In genomic region chr1:17212487-17213121, GRCh38 we compare ENCODE assay signal across 9 cellular contexts. TPM values are rescaled to one million over a fixed set of nuclear protein-coding genes. Genes with fewer than 3 reads are reported as not detected.
DNase-seq lines count a peak whose midpoint lies in the region; ATAC-seq lines count a peak whose summit lies in the region.
"Had no signal": no experiment of that assay in that cellular context is flagged by ENCODE, and none has a peak within 500 bp of the region (broad histone marks: within the 10 kb centered on the region; RNA-seq: fewer than 3 reads in every experiment).

No MANE protein-coding gene starts in this region.

- H3K79me2 ChIP-seq in mesendoderm (ENCODE audit: control insufficient read depth, insufficient read depth, low read length): no peaks in the 10 kb centered on the region

- H3K4ac ChIP-seq in mesendoderm (ENCODE audit: low read depth, low read length): no peak overlapping the region

- H4K5ac ChIP-seq in mesendoderm (ENCODE audit: low read length): no peak overlapping the region

- H2BK15ac ChIP-seq in mesendoderm (replicated peaks; ENCODE audit: low read depth): no peak overlapping the region

- 0 out of 2 replicates have a peak, but pooled peaks cover 4% of the 10 kb centered on the region for H3K9me3 ChIP-seq in SJCRH30 (replicated peaks)

- no peaks in the 10 kb centered on the region for H3K9me3 Mint-ChIP-seq in stimulated activated memory B cell treated with anti-CD40 and anti-IgM and Interleukin-4, amounts not matched to agents 10 μg/mL and 1 μg/mL and 100 μg/mL, for 72 hours
- H3K9me3 Mint-ChIP-seq: activated B cell treated with CpG ODN at 0.5 μM for 24 hours had no signal

- H3K27ac ChIP-seq in SJCRH30: no peak overlapping the region; the same call in 1 of the 2 replicates
- H3K27ac ChIP-seq in mesendoderm (ENCODE audit: low read depth, low read length): no peak overlapping the region

- H3K9ac ChIP-seq in mesendoderm (ENCODE audit: low read length): no peak overlapping the region

- peak overlapping the region; percentile 24 for H3K4me3 ChIP-seq in SJCRH30
- H3K4me3 ChIP-seq in mesendoderm (ENCODE audit: low read length): no peak overlapping the region

- H3K56ac ChIP-seq in mesendoderm (ENCODE audit: low read length): no peak overlapping the region

- H3K27me3 ChIP-seq in SJCRH30: no peaks in the 10 kb centered on the region
- H3K27me3 ChIP-seq in mesendoderm (ENCODE audit: insufficient read depth, low read length, poor library complexity): no peaks in the 10 kb centered on the region

- H3K4me3 Mint-ChIP-seq in stimulated activated memory B cell treated with anti-CD40 and anti-IgM and Interleukin-4, amounts not matched to agents 10 μg/mL and 1 μg/mL and 100 μg/mL, for 72 hours: peak overlapping the region; percentile 13
- H3K4me3 Mint-ChIP-seq: activated B cell treated with CpG ODN at 0.5 μM for 24 hours had no signal

- no peak overlapping the region for H3K18ac ChIP-seq in mesendoderm (ENCODE audit: low read length)

- no peak overlapping the region for H2AK5ac ChIP-seq in mesendoderm (ENCODE audit: low read length)

- H2BK120ac ChIP-seq in mesendoderm (ENCODE audit: low read depth, low read length): no peak overlapping the region

- no peak overlapping the region for H3K23ac ChIP-seq in mesendoderm (ENCODE audit: low read length)

- H3K79me1 ChIP-seq in mesendoderm (ENCODE audit: low read length): no peaks in the 10 kb centered on the region

- no peak overlapping the region for H2BK5ac ChIP-seq in mesendoderm (ENCODE audit: low read length)

- H3K36me3 ChIP-seq in SJCRH30 (no peaks in the 10 kb centered on the region), mesendoderm (ENCODE audit: control insufficient read depth, insufficient read depth, low read length) (no peaks in the 10 kb centered on the region)

- WGBS in mesendoderm (ENCODE audit: extremely low coverage, insufficient coverage, low lambda C conversion rate): no CpG with 5 or more reads among the region's 13 CpGs

- H3K27me3 Mint-ChIP-seq in stimulated activated memory B cell treated with anti-CD40 and anti-IgM and Interleukin-4, amounts not matched to agents 10 μg/mL and 1 μg/mL and 100 μg/mL, for 72 hours: peaks cover 43% of the 10 kb centered on the region

- H3K36me3 Mint-ChIP-seq in stimulated activated memory B cell treated with anti-CD40 and anti-IgM and Interleukin-4, amounts not matched to agents 10 μg/mL and 1 μg/mL and 100 μg/mL, for 72 hours: no peaks in the 10 kb centered on the region

- H4K8ac ChIP-seq in mesendoderm (ENCODE audit: low read depth, low read length): no peak overlapping the region

- peaks cover 66% of the 10 kb centered on the region for H3K4me1 Mint-ChIP-seq in stimulated activated memory B cell treated with anti-CD40 and anti-IgM and Interleukin-4, amounts not matched to agents 10 μg/mL and 1 μg/mL and 100 μg/mL, for 72 hours

- no peak overlapping the region for H3K4me2 ChIP-seq in mesendoderm (ENCODE audit: low read length)

- no peak overlapping the region for H3K27ac Mint-ChIP-seq in stimulated activated memory B cell treated with anti-CD40 and anti-IgM and Interleukin-4, amounts not matched to agents 10 μg/mL and 1 μg/mL and 100 μg/mL, for 72 hours
- H3K27ac Mint-ChIP-seq: activated B cell treated with CpG ODN at 0.5 μM for 24 hours had no signal

- no peak for ATAC-seq in stimulated activated memory B cell treated with anti-CD40 and anti-IgM and Interleukin-4, amounts not matched to agents 10 μg/mL and 1 μg/mL and 100 μg/mL, for 72 hours
- no peak for ATAC-seq in HG03432 (IDR thresholded peaks at IDR 0.05; ENCODE audit: unreplicated experiment)

- H3K4me1 ChIP-seq in SJCRH30 (peaks cover 40% of the 10 kb centered on the region), mesendoderm (ENCODE audit: control insufficient read depth, low read depth, low read length) (no peaks in the 10 kb centered on the region)

- peak; percentile 31 for DNase-seq in NCI-H1105 treated with DMSO at 0.1 percent for 48 hours (lab: John Stamatoyannopoulos, UW)
- DNase-seq in NCI-H1105 (lab: John Stamatoyannopoulos, UW): no peak
- DNase-seq in SJCRH30: peak; percentile 95
- DNase-seq in activated naive CD4-positive, alpha-beta T cell treated with anti-CD3 and anti-CD28 coated beads, Interleukin-2, amount 50 U/mL, for 16 hours: peak; percentile 69
- peak; percentile 49 for DNase-seq in mesendoderm
- no peak for DNase-seq in germinal center (ENCODE audit: low spot score)
- DNase-seq: activated B cell treated with CpG ODN at 0.5 μM for 24 hours had no signal

RNA-seq across cellular contexts. Expression of gene PADI1, which starts 7.7 kb away (rescaled TPM):
- total RNA-seq in SJCRH30 (2014; rRNA removed; shearing (Covaris generic)): 0.06 and 0.20 TPM in 2 replicates
- 0.11 TPM for polyA plus RNA-seq in mesendoderm (2013, experiment 1 of 2)
- 0.07 TPM for polyA plus RNA-seq in mesendoderm (2013, experiment 2 of 2)
- total RNA-seq: activated B cell treated with CpG ODN at 0.5 μM for 24 hours had no signal

RNA-seq across cellular contexts. Expression of gene PADI3, which starts 36.3 kb away (rescaled TPM):
- 6.1 and 6.8 TPM in 2 replicates for total RNA-seq in SJCRH30 (2014; rRNA removed; shearing (Covaris generic))
- 0.06 TPM for polyA plus RNA-seq in mesendoderm (2013, experiment 1 of 2)
- polyA plus RNA-seq in mesendoderm (2013, experiment 2 of 2): 0.06 TPM
- total RNA-seq: activated B cell treated with CpG ODN at 0.5 μM for 24 hours had no signal

Comparison
In these comparisons a context has a peak if more than half of its experiments do, and no peak if none do; other contexts are left out.
1. DNase-seq: peak in NCI-H1105 treated with DMSO at 0.1 percent for 48 hours (single experiment), SJCRH30 (2 of 2), activated naive CD4-positive, alpha-beta T cell treated with anti-CD3 and anti-CD28 coated beads, Interleukin-2, amount 50 U/mL, for 16 hours (single experiment) and mesendoderm (single experiment); none in NCI-H1105 (single experiment) and germinal center (single experiment).